In genomic region chr3:116647955-116648354, GRCh38 we compare ENCODE assay signal across 29 cellular contexts.
"Had no signal": no experiment of that assay in that cellular context is flagged by ENCODE, and none has a peak within 500 bp of the region (broad histone marks: within the 10 kb centered on the region; RNA-seq: fewer than 3 reads in every experiment).

No MANE protein-coding gene starts in this region.

- ATAC-seq: effector memory CD8-positive, alpha-beta T cell; esophagus mucosa; gastrocnemius medialis; gastroesophageal sphincter; heart left ventricle; heart right ventricle had no signal

- FAIRE-seq: colon, endometrium, endothelial cell of umbilical vein, frontal cortex had no signal

- H3K36me3 ChIP-seq: colonic mucosa, esophagus muscularis mucosa, esophagus squamous epithelium, gastrocnemius medialis, gastroesophageal sphincter, heart left ventricle, heart right ventricle had no signal

- DNase-seq: colonic mucosa; cortex of kidney; dermis blood vessel endothelial cell; dorsolateral prefrontal cortex; effector CD4-positive, alpha-beta T cell; effector CD8-positive, alpha-beta T cell; effector memory CD4-positive, alpha-beta T cell; effector memory CD8-positive, alpha-beta T cell; endodermal cell; erythroblast; esophagus squamous epithelium; foreskin fibroblast; foreskin melanocyte; gastrocnemius medialis; glutamatergic neuron; head of caudate nucleus; heart left ventricle; heart right ventricle; hippocampal formation had no signal

- H3K4me3 ChIP-seq: colonic mucosa, coronary artery, dorsolateral prefrontal cortex, esophagus muscularis mucosa, esophagus squamous epithelium, gastrocnemius medialis, gastroesophageal sphincter, heart left ventricle, heart right ventricle, hepatocyte had no signal

- H3K4me1 ChIP-seq: colonic mucosa, esophagus muscularis mucosa, esophagus squamous epithelium, gastrocnemius medialis, gastroesophageal sphincter, heart left ventricle, heart right ventricle had no signal

- H3K27me3 ChIP-seq: colonic mucosa, dorsolateral prefrontal cortex, esophagus muscularis mucosa, esophagus squamous epithelium, gastrocnemius medialis, gastroesophageal sphincter, heart left ventricle, heart right ventricle, hepatocyte had no signal

- H3K27ac ChIP-seq: colonic mucosa, coronary artery, dorsolateral prefrontal cortex, epithelial cell of prostate, esophagus muscularis mucosa, esophagus squamous epithelium, gastrocnemius medialis, gastroesophageal sphincter, heart left ventricle, heart right ventricle, hepatocyte had no signal
